Comparison of ENCODE assay signal across 18 cellular contexts in the genomic region with DNA sequence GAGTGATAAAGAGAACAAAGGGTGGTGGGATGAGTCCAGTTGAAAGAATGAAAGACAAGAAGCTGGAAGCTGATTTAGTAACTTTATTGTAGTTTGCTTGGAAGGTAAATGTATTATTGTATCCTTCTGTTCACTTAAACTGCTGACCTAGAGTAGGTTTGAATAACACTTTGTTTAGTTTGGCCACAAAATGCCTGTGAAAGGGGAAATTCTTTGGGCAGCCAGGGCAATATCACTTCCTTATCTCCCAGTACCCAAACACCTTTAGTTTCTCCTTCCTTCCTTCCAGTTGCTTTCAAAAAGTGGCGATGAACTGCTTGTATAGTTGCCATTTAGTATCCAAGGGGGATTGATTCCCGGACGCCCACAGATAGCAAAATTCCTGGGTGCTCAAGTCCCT.
"Had no signal": no experiment of that assay in that cellular context is flagged by ENCODE, and none has a peak within 500 bp of the region (broad histone marks: within the 10 kb centered on the region; RNA-seq: fewer than 3 reads in every experiment).

No MANE protein-coding gene starts in this region.

- H3K9me3 ChIP-seq: esophagus squamous epithelium, testis had no signal

- H3K9me3 Mint-ChIP-seq: activated B cell treated with CpG ODN at 0.5 μM for 24 hours; activated CD4-positive, alpha-beta T cell treated with anti-CD3 and anti-CD28 coated beads, Interleukin-2, amount 10 ng/mL, durations not matched to agents 7 days and 5 days; activated naive CD4-positive, alpha-beta T cell treated with anti-CD3 and anti-CD28 coated beads, Interleukin-2, amount 50 U/mL, for 24 hours; nephron had no signal

- H3K4me3 Mint-ChIP-seq: activated B cell treated with CpG ODN at 0.5 μM for 24 hours; activated CD4-positive, alpha-beta T cell treated with anti-CD3 and anti-CD28 coated beads, Interleukin-2, amount 10 ng/mL, durations not matched to agents 7 days and 5 days; activated naive CD4-positive, alpha-beta T cell treated with anti-CD3 and anti-CD28 coated beads, Interleukin-2, amount 50 U/mL, for 24 hours; brain; memory B cell; nephron; stimulated activated naive CD8-positive, alpha-beta T cell treated with anti-CD3 and anti-CD28 coated beads, Interleukin-15, amount 100 ng/mL, for 72 hours had no signal

- H3K27ac ChIP-seq: dorsolateral prefrontal cortex, esophagus squamous epithelium, testis had no signal

- H3K27ac Mint-ChIP-seq: activated B cell treated with CpG ODN at 0.5 μM for 24 hours; activated CD4-positive, alpha-beta T cell treated with anti-CD3 and anti-CD28 coated beads, Interleukin-2, amount 10 ng/mL, durations not matched to agents 7 days and 5 days; activated naive CD4-positive, alpha-beta T cell treated with anti-CD3 and anti-CD28 coated beads, Interleukin-2, amount 50 U/mL, for 24 hours; memory B cell; nephron had no signal

- H3K27me3 ChIP-seq: dorsolateral prefrontal cortex, esophagus squamous epithelium, testis had no signal

- DNase-seq: activated B cell treated with CpG ODN at 0.5 μM for 24 hours; activated CD4-positive, alpha-beta T cell treated with anti-CD3 and anti-CD28 coated beads, Interleukin-2, amount 10 ng/mL, durations not matched to agents 7 days and 5 days; activated effector memory CD4-positive, alpha-beta T cell treated with Interleukin-2 at 50 U/mL for 16 hours; activated T-cell treated with anti-CD3 and anti-CD28 coated beads, Interleukin-2, amount 50 U/mL, for 1 hour; amniotic stem cell; cerebellar nuclear complex; dorsolateral prefrontal cortex; esophagus squamous epithelium; foreskin fibroblast; left colon; stimulated activated CD4-positive, alpha-beta T cell treated with anti-CD3 and anti-CD28 coated beads, Interleukin-4, amount 100 ng/mL, for 24 hours; stimulated activated naive CD8-positive, alpha-beta T cell treated with anti-CD3 and anti-CD28 coated beads, Interleukin-15, amount 100 ng/mL, for 72 hours; T-helper 9 cell; testis had no signal

- H3K4me1 Mint-ChIP-seq: activated CD4-positive, alpha-beta T cell treated with anti-CD3 and anti-CD28 coated beads, Interleukin-2, amount 10 ng/mL, durations not matched to agents 7 days and 5 days; brain; nephron had no signal

- H3K27me3 Mint-ChIP-seq: activated B cell treated with CpG ODN at 0.5 μM for 24 hours; activated CD4-positive, alpha-beta T cell treated with anti-CD3 and anti-CD28 coated beads, Interleukin-2, amount 10 ng/mL, durations not matched to agents 7 days and 5 days; activated naive CD4-positive, alpha-beta T cell treated with anti-CD3 and anti-CD28 coated beads, Interleukin-2, amount 50 U/mL, for 24 hours; brain; memory B cell; stimulated activated naive CD8-positive, alpha-beta T cell treated with anti-CD3 and anti-CD28 coated beads, Interleukin-15, amount 100 ng/mL, for 72 hours had no signal

- H3K4me1 ChIP-seq: esophagus squamous epithelium had no signal

- H3K4me3 ChIP-seq: dorsolateral prefrontal cortex, esophagus squamous epithelium, testis had no signal

- ATAC-seq: left colon; stimulated activated naive CD8-positive, alpha-beta T cell treated with anti-CD3 and anti-CD28 coated beads, Interleukin-15, amount 100 ng/mL, for 72 hours had no signal
